In the genomic region with DNA sequence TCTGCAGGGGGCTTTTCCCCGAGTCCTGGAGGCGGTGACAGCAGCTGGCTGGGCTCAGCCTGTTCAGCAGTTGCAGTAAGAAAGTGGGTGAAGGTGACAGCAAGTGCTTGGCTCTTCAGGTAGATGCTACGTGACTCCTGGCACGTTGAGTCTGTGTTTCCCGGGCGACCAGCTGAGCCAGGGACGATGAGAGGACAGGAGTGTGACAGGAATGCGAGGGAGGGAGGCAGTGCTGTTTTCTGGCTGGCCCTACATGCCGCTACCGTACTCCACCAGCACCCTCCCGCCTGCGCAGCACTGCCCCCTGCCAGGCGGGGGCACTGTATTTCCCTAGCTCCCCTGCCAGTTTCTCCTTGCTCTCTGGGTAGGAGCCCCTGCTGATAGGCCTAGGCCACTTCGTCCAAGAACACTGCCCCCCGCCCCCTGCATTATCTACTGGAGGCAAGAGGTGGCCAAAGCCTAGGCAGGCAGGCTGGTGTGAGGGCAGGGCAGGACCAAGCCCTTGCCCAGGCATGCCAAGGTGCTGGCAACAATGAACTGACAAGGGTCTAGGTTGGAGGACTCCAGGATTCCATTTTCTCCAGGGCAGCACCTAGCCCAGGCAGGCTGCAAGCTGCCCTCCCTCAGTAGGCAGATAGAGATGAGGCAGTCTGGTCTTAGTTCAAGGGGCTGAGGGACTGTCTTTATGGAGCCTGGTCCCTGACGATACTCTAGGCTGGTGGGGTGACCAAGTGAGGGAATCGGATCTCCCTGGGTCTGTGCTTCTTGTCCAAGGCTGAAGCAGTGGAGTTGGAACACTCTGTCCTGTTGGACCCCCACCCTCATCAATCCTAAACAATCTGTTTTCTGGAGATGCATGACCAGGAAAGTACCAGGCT, we compare ENCODE assay signal across 8 cellular contexts. TPM values are rescaled to one million over a fixed set of nuclear protein-coding genes. Genes with fewer than 3 reads are reported as not detected.
DNase-seq lines count a peak whose midpoint lies in the region; ATAC-seq and TF ChIP-seq lines count a peak whose summit lies in the region.

No MANE protein-coding gene starts in this region.

- WGBS in esophagus muscularis mucosa = 28% methylated on average over 12 of the region's 17 CpGs

- no peak for TF ChIP-seq EP300 in esophagus muscularis mucosa (IDR thresholded peaks at IDR 0.05)

- H3K27me3 ChIP-seq in esophagus muscularis mucosa (no peaks in the 10 kb centered on the region), thoracic aorta (replicated peaks; ENCODE audit: insufficient read depth) (no peaks in the 10 kb centered on the region)

- peak overlapping the region in 3 of 4 donors; percentile 25 to 49 (median 45) for H3K27ac ChIP-seq in esophagus muscularis mucosa (replicated peaks in 1 of 4)
- peak overlapping the region in 1 of 2 donors; percentile 35 for H3K27ac ChIP-seq in thoracic aorta

- no peak overlapping the region for H3K4me3 ChIP-seq in esophagus muscularis mucosa
- no peak overlapping the region for H3K4me3 ChIP-seq in thoracic aorta

- no peaks in the 10 kb centered on the region for H3K9me3 Mint-ChIP-seq in activated CD8-positive, alpha-beta memory T cell treated with anti-CD3 and anti-CD28 coated beads, Interleukin-2, amount 10 ng/mL, durations not matched to agents 7 days and 5 days (ENCODE audit: low read depth)
- H3K9me3 Mint-ChIP-seq in naive thymus-derived CD8-positive, alpha-beta T cell = no peaks in the 10 kb centered on the region

- H3K27me3 Mint-ChIP-seq in activated CD8-positive, alpha-beta memory T cell treated with anti-CD3 and anti-CD28 coated beads, Interleukin-2, amount 10 ng/mL, durations not matched to agents 7 days and 5 days = peaks cover 9% of the 10 kb centered on the region
- H3K27me3 Mint-ChIP-seq in naive thymus-derived CD8-positive, alpha-beta T cell = no peaks in the 10 kb centered on the region

- TF ChIP-seq POLR2A in esophagus muscularis mucosa (IDR thresholded peaks at IDR 0.05; ENCODE audit: low read depth) = no peak

- CTCF ChIA-PET in activated CD8-positive, alpha-beta memory T cell treated with anti-CD3 and anti-CD28 coated beads, Interleukin-2, amount 10 ng/mL, durations not matched to agents 7 days and 5 days (lab: Charles Lee) = interaction anchor here (0.7 to 6.6 kb wide), 21 partner anchors 9 to 412 kb away, joined by 3 to 54 read pairs (median 7); partner anchors contain the start of genes MAD2L1BP, MRPS18A, RSPH9 and VEGFA

- TF ChIP-seq CTCF in esophagus muscularis mucosa (IDR thresholded peaks at IDR 0.05) (peak; percentile 41 to 56 (median 51)), thoracic aorta (IDR thresholded peaks at IDR 0.05) (peak; percentile 43)

- ATAC-seq in HG03175 (IDR thresholded peaks at IDR 0.05; ENCODE audit: unreplicated experiment) = peak; percentile 55
- ATAC-seq in activated CD8-positive, alpha-beta memory T cell treated with anti-CD3 and anti-CD28 coated beads, Interleukin-2, amount 10 ng/mL, durations not matched to agents 7 days and 5 days = peak; percentile 50
- ATAC-seq in naive thymus-derived CD8-positive, alpha-beta T cell = peak; percentile 71 to 75
- ATAC-seq in thoracic aorta (ENCODE audit: insufficient number of reproducible peaks, low FRiP score, low read depth) = no peak

- POLR2A ChIA-PET in naive thymus-derived CD8-positive, alpha-beta T cell (lab: Charles Lee) = interaction anchor here (1.3 kb wide), 1 partner anchor 39 kb away, joined by 3 read pairs; no protein-coding TSS in a partner anchor

- peak overlapping the region; percentile 46 for H3K27ac Mint-ChIP-seq in activated CD8-positive, alpha-beta memory T cell treated with anti-CD3 and anti-CD28 coated beads, Interleukin-2, amount 10 ng/mL, durations not matched to agents 7 days and 5 days
- H3K27ac Mint-ChIP-seq in naive thymus-derived CD8-positive, alpha-beta T cell = peak overlapping the region in 9 of 10 donors; percentile 34 to 81 (median 65)

- DNase-seq in GM03348 (ENCODE audit: low spot score) (peak; percentile 83), NCI-H526 (lab: John Stamatoyannopoulos, UW) (peak; percentile 22 to 71), esophagus muscularis mucosa (ENCODE audit: extremely low spot score) (no peak), thoracic aorta (ENCODE audit: low spot score) (no peak), hepatic stellate cell (ENCODE audit: low spot score) (no peak)
- DNase-seq in activated CD8-positive, alpha-beta memory T cell treated with anti-CD3 and anti-CD28 coated beads, Interleukin-2, amount 10 ng/mL, durations not matched to agents 7 days and 5 days = peak; percentile 65
- peak in 8 of 10 donors; percentile 18 to 49 (median 27) for DNase-seq in naive thymus-derived CD8-positive, alpha-beta T cell

- intact Hi-C loops in esophagus muscularis mucosa (cut with DNase I) = loop anchor here (5.0 kb wide), 1 partner anchor 99 kb away; no protein-coding TSS in a partner anchor

- H3K4me1 ChIP-seq in esophagus muscularis mucosa (peaks cover 32 to 58% (median 52%) of the 10 kb centered on the region in 4 donors), thoracic aorta (ENCODE audit: control insufficient read depth in 1 of 2, low read depth in 2 of 2) (peaks cover 16 to 42% of the 10 kb centered on the region in 2 donors)

- H3K36me3 Mint-ChIP-seq in activated CD8-positive, alpha-beta memory T cell treated with anti-CD3 and anti-CD28 coated beads, Interleukin-2, amount 10 ng/mL, durations not matched to agents 7 days and 5 days = peaks cover 4% of the 10 kb centered on the region
- H3K36me3 Mint-ChIP-seq in naive thymus-derived CD8-positive, alpha-beta T cell = peaks cover 0 to 26% (median 3%) of the 10 kb centered on the region in 3 donors

- no peaks in the 10 kb centered on the region for H3K9me3 ChIP-seq in esophagus muscularis mucosa
- H3K9me3 ChIP-seq in thoracic aorta = no peaks in the 10 kb centered on the region

- peaks cover 33% of the 10 kb centered on the region for H3K4me1 Mint-ChIP-seq in activated CD8-positive, alpha-beta memory T cell treated with anti-CD3 and anti-CD28 coated beads, Interleukin-2, amount 10 ng/mL, durations not matched to agents 7 days and 5 days
- peaks cover 3 to 22% (median 15%) of the 10 kb centered on the region in 4 donors for H3K4me1 Mint-ChIP-seq in naive thymus-derived CD8-positive, alpha-beta T cell

- H3K36me3 ChIP-seq in esophagus muscularis mucosa (peaks cover 10 to 37% (median 28%) of the 10 kb centered on the region in 4 donors), thoracic aorta (peaks cover 11% of the 10 kb centered on the region)

- no peak overlapping the region for H3K4me3 Mint-ChIP-seq in activated CD8-positive, alpha-beta memory T cell treated with anti-CD3 and anti-CD28 coated beads, Interleukin-2, amount 10 ng/mL, durations not matched to agents 7 days and 5 days
- H3K4me3 Mint-ChIP-seq in naive thymus-derived CD8-positive, alpha-beta T cell = peak overlapping the region in 8 of 10 donors; percentile 16 to 77 (median 44)

RNA-seq across cellular contexts. Expression of gene MRPS18A, which starts 19.2 kb away (rescaled TPM):
- 10 to 100 TPM; 41.0 to 47.4 TPM for total RNA-seq in activated CD8-positive, alpha-beta memory T cell treated with anti-CD3 and anti-CD28 coated beads, Interleukin-2, amount 10 ng/mL, durations not matched to agents 7 days and 5 days
- total RNA-seq in esophagus muscularis mucosa (10 to 100 TPM; 30.7 to 47.4 (median 37.1) TPM), thoracic aorta (10 to 100 TPM; 21.2 to 39.4 TPM)
- 10 to 100 TPM; 28.9 to 30.6 TPM for total RNA-seq in naive thymus-derived CD8-positive, alpha-beta T cell
- 10 to 100 TPM; 53.1 to 63.1 (median 53.7) TPM for polyA plus RNA-seq in naive thymus-derived CD8-positive, alpha-beta T cell

RNA-seq across cellular contexts. Expression of gene RSPH9, which starts 23.6 kb away (rescaled TPM):
- total RNA-seq in activated CD8-positive, alpha-beta memory T cell treated with anti-CD3 and anti-CD28 coated beads, Interleukin-2, amount 10 ng/mL, durations not matched to agents 7 days and 5 days = not detected
- total RNA-seq in esophagus muscularis mucosa (under 1 TPM in 2 of 4 donors, not detected in 2; 0.17 to 0.34 TPM), thoracic aorta (not detected)
- total RNA-seq in naive thymus-derived CD8-positive, alpha-beta T cell = not detected
- 1 to 10 TPM in 1 of 3 donors, under 1 TPM in 2; 0.44 to 1.1 (median 0.86) TPM for polyA plus RNA-seq in naive thymus-derived CD8-positive, alpha-beta T cell

RNA-seq across cellular contexts. Expression of gene MAD2L1BP, which starts 32.8 kb away (rescaled TPM):
- total RNA-seq in activated CD8-positive, alpha-beta memory T cell treated with anti-CD3 and anti-CD28 coated beads, Interleukin-2, amount 10 ng/mL, durations not matched to agents 7 days and 5 days = 10 to 100 TPM; 37.9 to 41.1 TPM
- total RNA-seq in esophagus muscularis mucosa (10 to 100 TPM; 17.9 to 26.7 (median 21.6) TPM), thoracic aorta (10 to 100 TPM; 11.3 to 24.8 TPM)
- total RNA-seq in naive thymus-derived CD8-positive, alpha-beta T cell = 10 to 100 TPM; 30.3 to 32.9 TPM
- polyA plus RNA-seq in naive thymus-derived CD8-positive, alpha-beta T cell = 10 to 100 TPM; 12.5 to 19.6 (median 17.9) TPM

RNA-seq across cellular contexts. Expression of gene GTPBP2, which starts 39.3 kb away (rescaled TPM):
- 100 to 1,000 TPM; 117 to 130 TPM for total RNA-seq in activated CD8-positive, alpha-beta memory T cell treated with anti-CD3 and anti-CD28 coated beads, Interleukin-2, amount 10 ng/mL, durations not matched to agents 7 days and 5 days
- total RNA-seq in esophagus muscularis mucosa (10 to 100 TPM; 28.2 to 31.0 (median 30.0) TPM), thoracic aorta (10 to 100 TPM; 45.9 to 66.1 TPM)
- 10 to 100 TPM; 71.6 to 75.7 TPM for total RNA-seq in naive thymus-derived CD8-positive, alpha-beta T cell
- 1 to 10 TPM; 1.1 to 2.6 (median 1.7) TPM for polyA plus RNA-seq in naive thymus-derived CD8-positive, alpha-beta T cell

Comparison
In these comparisons a context has a peak if more than half of its experiments do, and no peak if none do; other contexts are left out.
1. DNase-seq: peak in GM03348 (single experiment), NCI-H526 (2 of 2), activated CD8-positive, alpha-beta memory T cell treated with anti-CD3 and anti-CD28 coated beads, Interleukin-2, amount 10 ng/mL, durations not matched to agents 7 days and 5 days (single experiment) and naive thymus-derived CD8-positive, alpha-beta T cell (8 of 10); none in esophagus muscularis mucosa (single experiment), thoracic aorta (single experiment) and hepatic stellate cell (single experiment).